8 cellular contexts compared by ENCODE assay signal in the genomic region with DNA sequence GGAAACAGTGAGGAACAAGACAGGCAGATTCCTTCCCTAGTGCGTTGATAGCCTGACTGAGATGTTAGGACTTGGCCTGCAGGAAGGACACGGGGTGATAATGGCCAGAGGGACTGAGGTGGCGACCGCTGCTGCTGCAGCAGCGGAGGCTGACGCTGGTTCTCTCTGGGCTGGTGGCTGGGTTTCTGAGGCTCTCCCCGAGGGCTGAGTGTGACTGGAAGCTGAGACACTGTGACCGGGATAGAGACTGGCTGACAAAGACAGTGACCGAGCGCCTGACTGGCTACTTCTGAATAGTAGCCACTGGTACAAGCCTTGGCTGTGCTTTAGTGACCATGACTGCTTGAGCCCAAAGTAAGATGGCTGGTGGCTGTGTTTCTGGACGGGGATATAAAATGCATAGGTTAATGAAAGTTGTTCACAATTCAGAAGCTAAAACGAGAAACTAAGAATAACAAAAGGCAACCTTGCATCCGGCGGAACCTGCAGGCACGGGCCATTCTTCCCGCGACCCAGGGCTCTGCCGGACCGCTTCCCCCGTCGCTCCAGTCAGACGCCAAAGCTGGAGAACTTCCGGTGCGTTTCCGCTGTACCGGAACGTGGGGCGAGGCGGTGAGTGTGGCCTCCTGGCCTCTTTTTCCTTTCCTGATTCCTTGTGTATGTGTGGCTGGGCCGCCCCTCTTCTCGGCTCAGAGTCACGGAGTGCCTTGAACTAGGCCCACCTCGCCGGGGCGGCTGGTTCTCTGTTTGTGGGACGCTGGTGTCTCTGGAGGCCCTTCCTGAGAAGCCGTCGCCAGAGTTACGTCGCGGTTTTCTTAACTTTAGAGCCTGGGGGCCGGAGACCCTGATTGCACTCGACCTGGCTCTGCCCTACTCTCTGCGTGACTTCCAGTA. TPM values are rescaled to one million over a fixed set of nuclear protein-coding genes. Genes with fewer than 3 reads are reported as not detected.
DNase-seq lines count a peak whose midpoint lies in the region; FAIRE-seq and TF ChIP-seq lines count a peak whose summit lies in the region.

A gene with protein sequence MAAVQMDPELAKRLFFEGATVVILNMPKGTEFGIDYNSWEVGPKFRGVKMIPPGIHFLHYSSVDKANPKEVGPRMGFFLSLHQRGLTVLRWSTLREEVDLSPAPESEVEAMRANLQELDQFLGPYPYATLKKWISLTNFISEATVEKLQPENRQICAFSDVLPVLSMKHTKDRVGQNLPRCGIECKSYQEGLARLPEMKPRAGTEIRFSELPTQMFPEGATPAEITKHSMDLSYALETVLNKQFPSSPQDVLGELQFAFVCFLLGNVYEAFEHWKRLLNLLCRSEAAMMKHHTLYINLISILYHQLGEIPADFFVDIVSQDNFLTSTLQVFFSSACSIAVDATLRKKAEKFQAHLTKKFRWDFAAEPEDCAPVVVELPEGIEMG (plus strand): TSS at position 587 of the 894 bp plus-strand sequence. CDS start 3,391 bp downstream, outside the sequence.

- H4K5ac ChIP-seq in H9 (ENCODE audit: insufficient read length, low read depth, low read length) = peak within 1 kb of the TSS; percentile 30

- peaks cover 7% of the 10 kb centered on the region for H3K27me3 Mint-ChIP-seq in H9 (ENCODE audit: low read depth)
- H3K27me3 Mint-ChIP-seq in astrocyte (ENCODE audit: low read depth, unreplicated experiment) = no peaks in the 10 kb centered on the region

- peaks cover 4% of the 10 kb centered on the region; the same call in 1 of the 2 replicates for H3K4me1 ChIP-seq in H9 (ENCODE audit: insufficient read depth, low read length)
- H3K4me1 ChIP-seq in astrocyte (ENCODE audit: insufficient read depth, low read length) = peaks cover 10% of the 10 kb centered on the region
- peaks cover 37% of the 10 kb centered on the region for H3K4me1 ChIP-seq in vagina

- H4K20me1 ChIP-seq in H9 (ENCODE audit: control insufficient read depth, insufficient read depth, insufficient read length) (no peaks in the 10 kb centered on the region), astrocyte (ENCODE audit: insufficient read depth, low read length) (peaks cover 38% of the 10 kb centered on the region)

- no peak for TF ChIP-seq POLR2A in vagina (IDR thresholded peaks at IDR 0.05)

- H2AK5ac ChIP-seq in H9 (ENCODE audit: insufficient read length, low read length) = no peak within 1 kb of the TSS

- H3K56ac ChIP-seq in H9 (ENCODE audit: insufficient read length, low read depth, low read length) = no peak within 1 kb of the TSS

- H2BK120ac ChIP-seq in H9 (ENCODE audit: low read depth, low read length, poor library complexity, severe bottlenecking) = no peak within 1 kb of the TSS

- H3K4me3 Mint-ChIP-seq in H9 = peak within 1 kb of the TSS; percentile 90 to 95
- H3K4me3 Mint-ChIP-seq in astrocyte (ENCODE audit: unreplicated experiment) = peak within 1 kb of the TSS; percentile 94

- peaks cover 13 to 15% of the 10 kb centered on the region in 2 experiments for H3K4me1 Mint-ChIP-seq in H9
- peaks cover 8% of the 10 kb centered on the region for H3K4me1 Mint-ChIP-seq in astrocyte (ENCODE audit: low read depth, unreplicated experiment)

- H3K9me3 Mint-ChIP-seq in H9 (no peaks in the 10 kb centered on the region), astrocyte (ENCODE audit: unreplicated experiment) (no peaks in the 10 kb centered on the region)

- no peak for FAIRE-seq in astrocyte (lab: Jason Lieb, UNC)

- intact Hi-C loops in vagina (cut with DNase I) = no loop called here

- H2BK20ac ChIP-seq in H9 (ENCODE audit: low read depth, low read length, poor library complexity, severe bottlenecking) = no peak within 1 kb of the TSS

- DNase-seq in DMS153 (lab: John Stamatoyannopoulos, UW) (peak; percentile 58), H9 (peak; percentile 82), NCI-H1930 (lab: John Stamatoyannopoulos, UW) (peak; percentile 75 to 84), T-helper 9 cell (peak; percentile 57), astrocyte (ENCODE audit: low read depth) (peak; percentile 64), hepatic stellate cell (ENCODE audit: low spot score) (peak; percentile 79), renal cortical epithelial cell (ENCODE audit: low read depth) (peak; percentile 56), vagina (ENCODE audit: extremely low spot score in 2 of 2) (no peak)

- H3K4me3 ChIP-seq in astrocyte (ENCODE audit: insufficient read depth, low read depth, low read length) = peak within 1 kb of the TSS; percentile 99
- peak within 1 kb of the TSS; percentile 66 to 67 for H3K4me3 ChIP-seq in vagina

- H3K14ac ChIP-seq in H9 (ENCODE audit: insufficient read depth, low read length) = peak within 1 kb of the TSS; percentile 68

- TF ChIP-seq CTCF in H9 (conservative IDR thresholded peaks at IDR 0.05) (no peak), astrocyte (IDR thresholded peaks at IDR 0.05; ENCODE audit: insufficient read depth, low read depth, low read length) (no peak), vagina (IDR thresholded peaks at IDR 0.05) (no peak)

- no peak within 1 kb of the TSS for H2BK15ac ChIP-seq in H9 (ENCODE audit: low read depth, low read length)

- H3K4me2 ChIP-seq in H9 (ENCODE audit: insufficient read depth, insufficient read length, low read length) = peak within 1 kb of the TSS; percentile 90
- H3K4me2 ChIP-seq in astrocyte (ENCODE audit: low read length) = peak within 1 kb of the TSS; percentile 100

- H3K4ac ChIP-seq in H9 (ENCODE audit: low read depth, low read length) = no peak within 1 kb of the TSS

- peak within 1 kb of the TSS; percentile 68 for H3K9ac ChIP-seq in H9 (ENCODE audit: extremely low read depth, insufficient read length, low read length)
- H3K9ac ChIP-seq in astrocyte (ENCODE audit: low read length) = peak within 1 kb of the TSS; percentile 95

- H4K8ac ChIP-seq in H9 (replicated peaks; ENCODE audit: insufficient read length, low read depth, low read length) = peak within 1 kb of the TSS; percentile 49

- no peak within 1 kb of the TSS for H4K91ac ChIP-seq in H9 (ENCODE audit: insufficient read length, low read depth, low read length)

- H3K9me3 ChIP-seq in H9 (ENCODE audit: control insufficient read depth, low read depth, low read length) (no peaks in the 10 kb centered on the region), astrocyte (ENCODE audit: insufficient read depth, low read depth, low read length) (no peaks in the 10 kb centered on the region), vagina (no peaks in the 10 kb centered on the region)

- H3K27ac ChIP-seq in H9 (ENCODE audit: insufficient read length, low read depth, low read length) = no peak within 1 kb of the TSS
- peak within 1 kb of the TSS; percentile 76 for H3K27ac ChIP-seq in astrocyte (ENCODE audit: low read depth, low read length)
- H3K27ac ChIP-seq in vagina = peak within 1 kb of the TSS; percentile 56

- H3K27ac Mint-ChIP-seq in H9 = peak within 1 kb of the TSS; percentile 91 to 98 (median 98)
- H3K27ac Mint-ChIP-seq in astrocyte (ENCODE audit: unreplicated experiment) = peak within 1 kb of the TSS; percentile 83

- H3K79me1 ChIP-seq in H9 (ENCODE audit: insufficient read depth, low read depth, low read length, poor library complexity, severe bottlenecking) = peaks cover 7% of the 10 kb centered on the region

- peaks cover 6% of the 10 kb centered on the region; the same call in 1 of the 2 replicates for H3K79me2 ChIP-seq in H9 (ENCODE audit: insufficient read depth, low read length)
- peaks cover 54% of the 10 kb centered on the region for H3K79me2 ChIP-seq in astrocyte (ENCODE audit: insufficient read depth, low read length)

- no peak within 1 kb of the TSS for H3T11ph ChIP-seq in H9 (ENCODE audit: low read length)

- H3K36me3 Mint-ChIP-seq in H9 (ENCODE audit: insufficient read depth in 1 of 3, low read depth in 3 of 3) = peaks cover 9 to 20% (median 16%) of the 10 kb centered on the region in 3 experiments; a peak in 5 of 7 replicates
- peaks cover 2% of the 10 kb centered on the region for H3K36me3 Mint-ChIP-seq in astrocyte (ENCODE audit: low read depth, unreplicated experiment)

- no peak within 1 kb of the TSS for H2BK5ac ChIP-seq in H9 (ENCODE audit: insufficient read length, low read length)

- no peak within 1 kb of the TSS for H2BK12ac ChIP-seq in H9 (ENCODE audit: insufficient read length, low read depth, low read length)

- peaks cover 8% of the 10 kb centered on the region for H3K23me2 ChIP-seq in H9 (ENCODE audit: insufficient read length, low read depth, low read length, poor library complexity, severe bottlenecking)

- H3K27me3 ChIP-seq in H9 (ENCODE audit: insufficient read depth, low read length) (no peaks in the 10 kb centered on the region), astrocyte (ENCODE audit: insufficient read depth, low read length) (no peaks in the 10 kb centered on the region), vagina (no peaks in the 10 kb centered on the region)

- WGBS in H9 (ENCODE audit: extremely low coverage, insufficient read length, low lambda C conversion rate) = no CpG with 5 or more reads among the region's 44 CpGs

- H2AFZ ChIP-seq in H9 (ENCODE audit: low read length) = peak within 1 kb of the TSS; percentile 94
- peak within 1 kb of the TSS; percentile 99 for H2AFZ ChIP-seq in astrocyte (ENCODE audit: low read depth, low read length)

- H3K18ac ChIP-seq in H9 (ENCODE audit: insufficient read length, low read depth, low read length) = peak within 1 kb of the TSS; percentile 49

- peaks cover 10% of the 10 kb centered on the region for H3K36me3 ChIP-seq in astrocyte (ENCODE audit: insufficient read depth, low read length)
- H3K36me3 ChIP-seq in vagina = peaks cover 0 to 14% of the 10 kb centered on the region in 2 donors

- no peak within 1 kb of the TSS for H3K23ac ChIP-seq in H9 (ENCODE audit: insufficient read length, low read depth, low read length)

RNA-seq across cellular contexts. Expression of the gene that starts here (rescaled TPM):
- total RNA-seq in H9 (2021) (36.9 and 37.8 TPM in 2 replicates), astrocyte (20.9 and 21.7 TPM in 2 replicates), renal cortical epithelial cell (18.6 and 34.0 TPM in 2 replicates), vagina (23.8 TPM)

Comparison
In these comparisons a context has a peak if more than half of its experiments do, and no peak if none do; other contexts are left out.
1. DNase-seq: peak in DMS153 (single experiment), H9 (single experiment), NCI-H1930 (2 of 2), T-helper 9 cell (single experiment), astrocyte (single experiment), hepatic stellate cell (single experiment) and renal cortical epithelial cell (single experiment); none in vagina (0 of 2).